In the genomic region with DNA sequence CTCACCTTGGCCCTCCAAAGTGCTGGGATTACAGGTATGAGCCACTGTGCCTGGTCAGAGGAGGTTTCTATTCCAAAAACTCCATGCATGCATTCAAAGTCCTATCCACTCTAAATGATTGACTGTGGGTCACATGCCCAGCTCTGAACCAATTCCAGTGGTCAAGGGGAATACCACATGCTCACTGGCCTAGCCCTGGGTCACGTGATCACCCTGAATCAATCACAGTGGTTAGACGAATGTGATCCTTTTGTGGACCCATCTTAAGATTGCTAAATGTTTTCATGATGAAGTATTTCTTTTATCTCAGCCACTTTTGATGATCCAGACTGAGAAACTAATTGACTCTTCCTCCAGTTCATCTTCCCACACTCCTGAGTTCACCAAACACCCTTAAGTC, we compare ENCODE assay signal across 18 cellular contexts.
DNase-seq lines count a peak whose midpoint lies in the region; ATAC-seq and TF ChIP-seq lines count a peak whose summit lies in the region.
"Had no signal": no experiment of that assay in that cellular context is flagged by ENCODE, and none has a peak within 500 bp of the region (broad histone marks: within the 10 kb centered on the region; RNA-seq: fewer than 3 reads in every experiment).

No MANE protein-coding gene starts in this region.

- peaks cover 32% of the 10 kb centered on the region for H3K9me3 Mint-ChIP-seq in WTC11
- H3K9me3 Mint-ChIP-seq in endodermal cell: peaks cover 19% of the 10 kb centered on the region

- no peak for DNase-seq in SK-N-SH
- no peak for DNase-seq in WTC11 (ENCODE audit: low spot score)
- peak; percentile 10 for DNase-seq in endodermal cell
- no peak for DNase-seq in Peyer's patch
- DNase-seq in AML-193 (lab: John Stamatoyannopoulos, UW): no peak
- DNase-seq: ACHN; C1 segment of cervical spinal cord; Calu3; CD4-positive, alpha-beta memory T cell; COR-L47; DMS53; DMS79 treated with DMSO at 0.1 percent for 48 hours; GF-D8; GM23248; H7; HCEC 1CT had no signal

- H3K9me3 ChIP-seq in SK-N-SH (no peaks in the 10 kb centered on the region), endodermal cell (ENCODE audit: control insufficient read depth, low read length) (peaks cover 17% of the 10 kb centered on the region), Peyer's patch (no peaks in the 10 kb centered on the region)

- H3K9me2 ChIP-seq in SK-N-SH: no peaks in the 10 kb centered on the region

- H3K4me1 ChIP-seq in SK-N-SH (ENCODE audit: control insufficient read depth in 1 of 2, insufficient read depth in 2 of 2, low read depth in 1 of 2, low read length in 1 of 2) (no peaks in the 10 kb centered on the region; a peak in 1 of 4 replicates), endodermal cell (ENCODE audit: control insufficient read depth, insufficient read depth, low read length) (no peaks in the 10 kb centered on the region), Peyer's patch (no peaks in the 10 kb centered on the region)

- no peak for TF ChIP-seq RAD21 in SK-N-SH (IDR thresholded peaks at IDR 0.05; ENCODE audit: low read length)

- no peak overlapping the region for H3K4me2 ChIP-seq in SK-N-SH

- H3K4me3 Mint-ChIP-seq in WTC11 (no peak overlapping the region), endodermal cell (no peak overlapping the region)
- H3K4me3 Mint-ChIP-seq: CD4-positive, alpha-beta memory T cell had no signal

- H2AFZ ChIP-seq in SK-N-SH (ENCODE audit: low read depth): no peak overlapping the region
- H2AFZ ChIP-seq: GM23248 had no signal

- ATAC-seq in SK-N-SH treated with all-trans-retinoic acid at 6 μM for 48 hours (no peak), WTC11 (no peak)

- no peaks in the 10 kb centered on the region; the same call in 1 of the 2 replicates for H3K27me3 ChIP-seq in SK-N-SH (ENCODE audit: insufficient read depth)
- no peaks in the 10 kb centered on the region for H3K27me3 ChIP-seq in endodermal cell (ENCODE audit: control insufficient read depth, insufficient read depth, low read length, poor library complexity, severe bottlenecking)
- no peaks in the 10 kb centered on the region for H3K27me3 ChIP-seq in Peyer's patch

- H4K20me1 ChIP-seq in SK-N-SH (ENCODE audit: insufficient read depth): no peaks in the 10 kb centered on the region

- H3K27me3 Mint-ChIP-seq in WTC11 (ENCODE audit: low read depth) (no peaks in the 10 kb centered on the region), endodermal cell (ENCODE audit: insufficient read depth) (no peaks in the 10 kb centered on the region)

- no peak for TF ChIP-seq POLR2A in Peyer's patch (IDR thresholded peaks at IDR 0.05)

- POLR2A ChIA-PET in SK-N-SH (lab: Yijun Ruan, JAX) (no interaction called here), WTC11 (lab: Charles Lee) (no interaction called here)

- H3K4me3 ChIP-seq in SK-N-SH (ENCODE audit: low read depth in 2 of 2, low read length in 1 of 2): no peak overlapping the region
- no peak overlapping the region for H3K4me3 ChIP-seq in endodermal cell (ENCODE audit: low read length)
- no peak overlapping the region for H3K4me3 ChIP-seq in Peyer's patch
- H3K4me3 ChIP-seq: GM23248 had no signal

- H3K27ac ChIP-seq in SK-N-SH (ENCODE audit: low read depth in 2 of 2, low read length in 1 of 2) (no peak overlapping the region), endodermal cell (ENCODE audit: low read depth, low read length) (no peak overlapping the region), Peyer's patch (no peak overlapping the region)
- H3K27ac ChIP-seq: 22Rv1, GM23248 had no signal

- CTCF ChIA-PET in SK-N-SH (lab: Yijun Ruan, JAX): interaction anchor here (1.0 kb wide), 1 partner anchor 17 kb away, joined by 3 read pairs; no protein-coding TSS in a partner anchor
- CTCF ChIA-PET in WTC11 (lab: Charles Lee): interaction anchor here (1.1 kb wide), 1 partner anchor 23 kb away, joined by 4 read pairs; no protein-coding TSS in a partner anchor

- H3K9ac ChIP-seq in SK-N-SH: no peak overlapping the region
- H3K9ac ChIP-seq in endodermal cell (ENCODE audit: extremely low read depth, low read length, poor library complexity, severe bottlenecking): no peak overlapping the region
- H3K9ac ChIP-seq: GM23248 had no signal

- H3K27ac Mint-ChIP-seq in WTC11: no peak overlapping the region
- no peak overlapping the region for H3K27ac Mint-ChIP-seq in endodermal cell

- no peaks in the 10 kb centered on the region for H3F3A ChIP-seq in SK-N-SH (replicated peaks; ENCODE audit: insufficient read depth)

- TF ChIP-seq EP300 in SK-N-SH (IDR thresholded peaks at IDR 0.05; ENCODE audit: borderline replicate concordance in 1 of 2, low read depth in 1 of 2, low read length in 1 of 2): no peak

- TF ChIP-seq CTCF in SK-N-SH (IDR thresholded peaks at IDR 0.05) (no peak), WTC11 (IDR thresholded peaks at IDR 0.05) (no peak), endodermal cell (conservative IDR thresholded peaks at IDR 0.05) (no peak), Peyer's patch (IDR thresholded peaks at IDR 0.05) (no peak)

- H3K36me3 Mint-ChIP-seq in WTC11 (peaks cover 7% of the 10 kb centered on the region), endodermal cell (ENCODE audit: low read depth) (no peaks in the 10 kb centered on the region)
- H3K36me3 Mint-ChIP-seq: CD4-positive, alpha-beta memory T cell had no signal

- no peaks in the 10 kb centered on the region for H3K36me3 ChIP-seq in SK-N-SH (replicated peaks in 1 of 2; ENCODE audit: control insufficient read depth in 1 of 2, insufficient read depth in 2 of 2, low read length in 1 of 2)
- H3K36me3 ChIP-seq in endodermal cell (ENCODE audit: control insufficient read depth, insufficient read depth, low read length): no peaks in the 10 kb centered on the region
- no peaks in the 10 kb centered on the region for H3K36me3 ChIP-seq in Peyer's patch

- 55% methylated on average over 2 of the region's 2 CpGs for WGBS in SK-N-SH (ENCODE audit: low lambda C conversion rate)
- WGBS in endodermal cell (ENCODE audit: insufficient coverage in 1 of 2, insufficient read length in 1 of 2), 2 experiments: 86 to 100% methylated on average over 1 to 2 of the region's 2 CpGs

- H3K4me1 Mint-ChIP-seq in WTC11: no peaks in the 10 kb centered on the region
- H3K4me1 Mint-ChIP-seq in endodermal cell: no peaks in the 10 kb centered on the region
- H3K4me1 Mint-ChIP-seq: CD4-positive, alpha-beta memory T cell had no signal

- no peaks in the 10 kb centered on the region for H3K79me2 ChIP-seq in SK-N-SH (ENCODE audit: insufficient read depth)

TF ChIP-seq in SK-N-SH, 30 proteins besides CTCF, POLR2A, EP300 and RAD21:
- TF ChIP-seq CHD2 (IDR thresholded peaks at IDR 0.05; ENCODE audit: low read length, partially characterized antibody): no peak
- TF ChIP-seq, protein P1, sequence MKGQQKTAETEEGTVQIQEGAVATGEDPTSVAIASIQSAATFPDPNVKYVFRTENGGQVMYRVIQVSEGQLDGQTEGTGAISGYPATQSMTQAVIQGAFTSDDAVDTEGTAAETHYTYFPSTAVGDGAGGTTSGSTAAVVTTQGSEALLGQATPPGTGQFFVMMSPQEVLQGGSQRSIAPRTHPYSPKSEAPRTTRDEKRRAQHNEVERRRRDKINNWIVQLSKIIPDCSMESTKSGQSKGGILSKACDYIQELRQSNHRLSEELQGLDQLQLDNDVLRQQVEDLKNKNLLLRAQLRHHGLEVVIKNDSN (IDR thresholded peaks at IDR 0.05; ENCODE audit: borderline replicate concordance, low read depth): peak; percentile 18; the same call in 1 of the 2 replicates
- no peak for TF ChIP-seq FOSL2 (IDR thresholded peaks at IDR 0.05; ENCODE audit: borderline replicate concordance, low read depth)
- no peak for TF ChIP-seq TCF12 (IDR thresholded peaks at IDR 0.05)
- no peak for TF ChIP-seq SIN3A (IDR thresholded peaks at IDR 0.05; ENCODE audit: borderline replicate concordance, low read depth, low read length)

TF ChIP-seq in SK-N-SH treated with all-trans-retinoic acid at 6 μM for 48 hours, 23 proteins besides CTCF, POLR2A, EP300 and RAD21 (continues in another document):
- TF ChIP-seq OSR1 (CRISPR knock-in tag; IDR thresholded peaks at IDR 0.05): no peak
- TF ChIP-seq, protein P2, sequence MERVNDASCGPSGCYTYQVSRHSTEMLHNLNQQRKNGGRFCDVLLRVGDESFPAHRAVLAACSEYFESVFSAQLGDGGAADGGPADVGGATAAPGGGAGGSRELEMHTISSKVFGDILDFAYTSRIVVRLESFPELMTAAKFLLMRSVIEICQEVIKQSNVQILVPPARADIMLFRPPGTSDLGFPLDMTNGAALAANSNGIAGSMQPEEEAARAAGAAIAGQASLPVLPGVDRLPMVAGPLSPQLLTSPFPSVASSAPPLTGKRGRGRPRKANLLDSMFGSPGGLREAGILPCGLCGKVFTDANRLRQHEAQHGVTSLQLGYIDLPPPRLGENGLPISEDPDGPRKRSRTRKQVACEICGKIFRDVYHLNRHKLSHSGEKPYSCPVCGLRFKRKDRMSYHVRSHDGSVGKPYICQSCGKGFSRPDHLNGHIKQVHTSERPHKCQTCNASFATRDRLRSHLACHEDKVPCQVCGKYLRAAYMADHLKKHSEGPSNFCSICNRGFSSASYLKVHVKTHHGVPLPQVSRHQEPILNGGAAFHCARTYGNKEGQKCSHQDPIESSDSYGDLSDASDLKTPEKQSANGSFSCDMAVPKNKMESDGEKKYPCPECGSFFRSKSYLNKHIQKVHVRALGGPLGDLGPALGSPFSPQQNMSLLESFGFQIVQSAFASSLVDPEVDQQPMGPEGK (CRISPR knock-in tag; IDR thresholded peaks at IDR 0.05; ENCODE audit: borderline replicate concordance): no peak
- TF ChIP-seq ZNF70 (CRISPR knock-in tag; IDR thresholded peaks at IDR 0.05): no peak
- no peak for TF ChIP-seq ISL1 (CRISPR knock-in tag; IDR thresholded peaks at IDR 0.05)
- no peak for TF ChIP-seq ZNF8 (CRISPR knock-in tag; IDR thresholded peaks at IDR 0.05)

TF ChIP-seq in WTC11, 78 proteins besides CTCF, POLR2A, EP300 and RAD21:
- TF ChIP-seq, protein P3, sequence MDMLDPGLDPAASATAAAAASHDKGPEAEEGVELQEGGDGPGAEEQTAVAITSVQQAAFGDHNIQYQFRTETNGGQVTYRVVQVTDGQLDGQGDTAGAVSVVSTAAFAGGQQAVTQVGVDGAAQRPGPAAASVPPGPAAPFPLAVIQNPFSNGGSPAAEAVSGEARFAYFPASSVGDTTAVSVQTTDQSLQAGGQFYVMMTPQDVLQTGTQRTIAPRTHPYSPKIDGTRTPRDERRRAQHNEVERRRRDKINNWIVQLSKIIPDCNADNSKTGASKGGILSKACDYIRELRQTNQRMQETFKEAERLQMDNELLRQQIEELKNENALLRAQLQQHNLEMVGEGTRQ (CRISPR knock-in tag; IDR thresholded peaks at IDR 0.05): 0 out of 2 replicates have a peak, but pooled peaks have one; percentile 35
- TF ChIP-seq, protein P4, sequence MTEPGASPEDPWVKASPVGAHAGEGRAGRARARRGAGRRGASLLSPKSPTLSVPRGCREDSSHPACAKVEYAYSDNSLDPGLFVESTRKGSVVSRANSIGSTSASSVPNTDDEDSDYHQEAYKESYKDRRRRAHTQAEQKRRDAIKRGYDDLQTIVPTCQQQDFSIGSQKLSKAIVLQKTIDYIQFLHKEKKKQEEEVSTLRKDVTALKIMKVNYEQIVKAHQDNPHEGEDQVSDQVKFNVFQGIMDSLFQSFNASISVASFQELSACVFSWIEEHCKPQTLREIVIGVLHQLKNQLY (CRISPR knock-in tag; IDR thresholded peaks at IDR 0.05): no peak
